Comparison of ENCODE assay signal across 20 cellular contexts in genomic region chrX:6685489-6685888, GRCh38.
"Had no signal": no experiment of that assay in that cellular context is flagged by ENCODE, and none has a peak within 500 bp of the region (broad histone marks: within the 10 kb centered on the region; RNA-seq: fewer than 3 reads in every experiment).

No MANE protein-coding gene starts in this region.

- H3K4me1 ChIP-seq: left ventricle myocardium inferior, lower lobe of right lung, neural progenitor cell, prostate gland, tibial nerve, upper lobe of right lung, uterus had no signal

- DNase-seq: dorsolateral prefrontal cortex; effector CD4-positive, alpha-beta T cell; hypothalamus; immature natural killer cell; islet precursor cell; left ventricle myocardium inferior; lower lobe of right lung; naive B cell; right cardiac atrium; stimulated activated CD4-positive, alpha-beta T cell treated with anti-CD3 and anti-CD28 coated beads, Interleukin-15, amount 100 ng/mL, for 24 hours; stimulated activated CD4-positive, alpha-beta T cell treated with anti-CD3 and anti-CD28 coated beads, Interleukin-2, amount 100 ng/mL, for 48 hours; stimulated activated naive B cell treated with anti-CD40 and anti-IgM and Interleukin-4, amounts not matched to agents 10 μg/mL and 1 μg/mL and 100 μg/mL, for 72 hours; upper lobe of right lung; uterus had no signal

- H3K27ac ChIP-seq: dorsolateral prefrontal cortex, left ventricle myocardium inferior, lower lobe of right lung, neural progenitor cell, prostate gland, skin epidermis, thoracic aorta, tibial nerve, upper lobe of right lung, uterus had no signal

- H3K36me3 ChIP-seq: left ventricle myocardium inferior, lower lobe of right lung, neural progenitor cell, prostate gland, thoracic aorta, tibial nerve, upper lobe of right lung, uterus had no signal

- H3K4me3 ChIP-seq: dorsolateral prefrontal cortex, left ventricle myocardium inferior, lower lobe of right lung, neural progenitor cell, prostate gland, skin epidermis, thoracic aorta, tibial nerve, upper lobe of right lung, uterus had no signal

- H3K9ac ChIP-seq: neural progenitor cell had no signal

- ATAC-seq: lower lobe of right lung; natural killer cell treated with Interleukin-12 subunit alpha and Interleukin-12 subunit beta and Interleukin-15 and Interleukin-18, amount 100 ng/mL, for 72 hours; right cardiac atrium; stimulated activated naive B cell treated with anti-CD40 and anti-IgM and Interleukin-4, amounts not matched to agents 10 μg/mL and 1 μg/mL and 100 μg/mL, for 72 hours; upper lobe of right lung had no signal

- H3K27me3 ChIP-seq: neural progenitor cell, tibial nerve, upper lobe of right lung, uterus had no signal

- H3K9me3 ChIP-seq: left ventricle myocardium inferior, lower lobe of right lung, prostate gland, thoracic aorta, tibial nerve, upper lobe of right lung, uterus had no signal
